Comparison of ENCODE assay signal across 10 cellular contexts in the genomic region with DNA sequence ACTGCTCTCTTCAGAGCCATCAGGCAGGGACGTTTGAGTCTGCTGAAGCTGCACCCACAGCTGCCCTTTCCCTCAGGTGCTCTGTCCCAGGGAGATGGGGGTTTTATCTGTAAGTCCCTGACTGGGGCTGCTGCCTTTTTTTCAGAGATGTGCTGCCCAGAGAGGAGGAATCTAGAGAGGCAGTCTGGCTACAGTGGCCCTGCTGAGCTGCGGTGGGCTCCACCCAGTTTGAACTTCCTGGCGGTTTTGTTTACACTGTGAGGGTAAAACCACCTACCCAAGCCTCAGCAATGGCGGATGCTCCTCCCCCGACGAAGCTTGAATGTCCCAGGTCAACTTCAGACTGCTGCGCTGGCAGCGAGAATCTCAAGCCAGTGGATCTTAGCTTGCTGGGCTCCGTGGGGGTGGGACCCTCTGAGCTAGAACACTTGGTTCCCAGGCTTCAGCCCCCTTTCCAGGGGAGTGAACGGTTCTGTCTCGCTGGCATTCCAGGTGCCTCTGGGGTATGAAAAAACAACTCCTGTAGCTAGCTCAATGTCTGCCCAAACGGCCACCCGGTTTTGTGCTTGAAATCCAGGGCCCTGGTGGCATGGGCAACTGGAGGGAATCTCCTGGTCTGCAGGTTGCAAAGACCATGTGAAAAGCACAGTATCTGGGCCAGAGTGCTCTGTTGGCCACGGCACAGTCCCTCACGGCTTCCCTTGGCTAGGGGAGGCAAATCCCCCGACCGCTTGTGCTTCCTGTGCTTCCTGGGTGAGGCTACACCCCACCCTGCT. TPM values are rescaled to one million over a fixed set of nuclear protein-coding genes. Genes with fewer than 3 reads are reported as not detected.
DNase-seq lines count a peak whose midpoint lies in the region; ATAC-seq and TF ChIP-seq lines count a peak whose summit lies in the region.
"Had no signal": no experiment of that assay in that cellular context is flagged by ENCODE, and none has a peak within 500 bp of the region (broad histone marks: within the 10 kb centered on the region; RNA-seq: fewer than 3 reads in every experiment).

No MANE protein-coding gene starts in this region.

- intact Hi-C loops in right cardiac atrium (cut with DNase I) = no loop called here
- intact Hi-C loops in left ventricle myocardium superior (cut with micrococcal nuclease) = no loop called here
- intact Hi-C loops in transverse colon (cut with DNase I; ENCODE audit: low total_unique reads) = no loop called here

- ATAC-seq in right cardiac atrium = no peak
- no peak for ATAC-seq in left ventricle myocardium superior
- ATAC-seq in naive B cell (ENCODE audit: low read depth in 2 of 2) = peak; percentile 81 to 94
- no peak for ATAC-seq in GM21447 (IDR thresholded peaks at IDR 0.05; ENCODE audit: unreplicated experiment)

- no peaks in the 10 kb centered on the region for H3K36me3 ChIP-seq in transverse colon

- H3K27ac ChIP-seq in right cardiac atrium (ENCODE audit: low read length) = no peak overlapping the region
- peak overlapping the region in 2 of 4 donors; percentile 5 to 24 for H3K27ac ChIP-seq in transverse colon
- H3K27ac ChIP-seq: hepatocyte, SK-N-MC had no signal

- TF ChIP-seq EP300 in transverse colon (IDR thresholded peaks at IDR 0.05; ENCODE audit: low read depth) = no peak

- H3K9me3 Mint-ChIP-seq in naive B cell = peaks cover 8 to 49% (median 45%) of the 10 kb centered on the region in 7 donors

- H3K4me3 ChIP-seq in right cardiac atrium (ENCODE audit: low read length) (no peak overlapping the region), transverse colon (no peak overlapping the region)
- H3K4me3 ChIP-seq: hepatocyte, SK-N-MC had no signal

- in situ Hi-C loops in transverse colon (cut with MboI; ENCODE audit: low pct_ligation_motif_present in 1 of 4, low pct_unique_long_range_greater_than_20kb in 1 of 4, low sequenced_read_pairs in 3 of 4) (no loop called here), GM13977 (cut with MboI; ENCODE audit: low pct_unique_long_range_greater_than_20kb, low sequenced_read_pairs, unreplicated experiment) (no loop called here)

- TF ChIP-seq CTCF in transverse colon (IDR thresholded peaks at IDR 0.05) (no peak), GM13977 (IDR thresholded peaks at IDR 0.05; ENCODE audit: extremely low read depth, insufficient read depth, missing control alignments) (no peak)

- peak overlapping the region; percentile 69 to 93 (median 83) for H3K27ac Mint-ChIP-seq in naive B cell

- H3K36me3 Mint-ChIP-seq in naive B cell = peaks cover 12 to 27% of the 10 kb centered on the region in 2 donors

- H3K27me3 ChIP-seq in right cardiac atrium (ENCODE audit: control insufficient read depth, insufficient read depth) = no peaks in the 10 kb centered on the region
- H3K27me3 ChIP-seq in transverse colon = no peaks in the 10 kb centered on the region
- H3K27me3 ChIP-seq: hepatocyte had no signal

- DNase-seq in right cardiac atrium (peak in 2 of 3 donors; percentile 63 to 66), left ventricle myocardium superior (no peak), naive B cell (peak; percentile 60), transverse colon (peak; percentile 73), GM13977 (ENCODE audit: low spot score) (no peak), anterior cingulate cortex (lab: John Stamatoyannopoulos, UW) (no peak)
- DNase-seq in activated CD8-positive, alpha-beta memory T cell treated with anti-CD3 and anti-CD28 coated beads, Interleukin-2, amount 50 U/mL, for 48 hours = peak; percentile 81

- H3K4me1 ChIP-seq in right cardiac atrium (ENCODE audit: control insufficient read depth, insufficient read depth, low read length) (no peaks in the 10 kb centered on the region), transverse colon (peaks cover 0 to 3% (median 0%) of the 10 kb centered on the region in 4 donors)

- peak overlapping the region; percentile 51 to 88 (median 75) for H3K4me3 Mint-ChIP-seq in naive B cell

- H3K27me3 Mint-ChIP-seq in naive B cell = no peaks in the 10 kb centered on the region

- WGBS in right cardiac atrium = 62% methylated on average over 17 of the region's 17 CpGs
- 0 to 64% methylated on average over 2 to 16 of the region's 17 CpGs for WGBS in transverse colon (ENCODE audit: low coverage in 1 of 2), 2 donors

- H3K9me3 ChIP-seq in right cardiac atrium (ENCODE audit: control insufficient read depth, low read length) (no peaks in the 10 kb centered on the region), transverse colon (no peaks in the 10 kb centered on the region)

- TF ChIP-seq POLR2A in transverse colon (IDR thresholded peaks at IDR 0.05) = no peak

- peaks cover 14 to 36% (median 29%) of the 10 kb centered on the region in 3 donors for H3K4me1 Mint-ChIP-seq in naive B cell

RNA-seq across cellular contexts. Expression of a gene that starts 21.1 kb away (rescaled TPM):
- 10 to 100 TPM; 63.3 to 69.2 (median 65.7) TPM for total RNA-seq in right cardiac atrium
- 25.2 TPM for polyA plus RNA-seq in right cardiac atrium
- total RNA-seq in left ventricle myocardium superior = 75.9 TPM
- polyA plus RNA-seq in naive B cell (ENCODE audit: low read depth in 6 of 6) = 100 to 1,000 TPM; 210 to 330 (median 253) TPM
- 10 to 100 TPM; 22.4 to 50.5 (median 31.2) TPM for total RNA-seq in transverse colon

Comparison
In these comparisons a context has a peak if more than half of its experiments do, and no peak if none do; other contexts are left out.
1. DNase-seq: peak in right cardiac atrium (2 of 3), activated CD8-positive, alpha-beta memory T cell treated with anti-CD3 and anti-CD28 coated beads, Interleukin-2, amount 50 U/mL, for 48 hours (single experiment), naive B cell (single experiment) and transverse colon (single experiment); none in left ventricle myocardium superior (single experiment), GM13977 (single experiment) and anterior cingulate cortex (0 of 58).
2. ATAC-seq: peak in naive B cell (2 of 2); none in right cardiac atrium (0 of 2), left ventricle myocardium superior (single experiment) and GM21447 (single experiment).